ENCODE assay signal across 11 cellular contexts in the genomic region with DNA sequence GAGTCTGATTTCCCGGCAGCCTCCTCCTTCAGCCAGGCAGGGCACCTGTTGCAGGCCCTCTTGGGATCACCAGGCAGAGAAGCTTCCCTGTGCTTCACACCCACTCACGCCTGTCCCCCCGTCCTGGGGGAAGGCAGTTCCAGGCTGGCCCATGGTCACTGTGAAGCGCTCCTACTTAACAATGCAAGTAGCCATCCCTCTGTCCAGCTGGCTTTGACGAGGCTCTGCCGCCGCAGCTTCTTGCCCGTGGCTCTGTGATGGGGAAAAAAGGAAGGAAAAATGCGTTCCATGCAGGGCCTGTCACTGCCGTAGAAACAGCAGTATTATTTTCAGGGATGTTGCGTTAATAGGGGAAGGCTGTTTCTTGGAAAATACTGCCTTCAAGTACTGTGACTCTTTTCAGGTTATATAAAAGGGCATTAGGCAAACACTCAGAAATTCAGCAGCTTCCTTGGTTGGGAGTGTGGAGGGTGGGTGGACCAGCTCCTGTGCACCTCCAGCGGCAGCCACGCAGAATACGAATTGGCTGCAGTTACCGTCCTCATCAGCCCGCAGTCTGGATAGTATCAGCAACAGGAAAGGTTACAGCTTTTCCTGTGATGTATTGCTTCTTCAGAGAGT.
DNase-seq lines count a peak whose midpoint lies in the region; ATAC-seq, FAIRE-seq and TF ChIP-seq lines count a peak whose summit lies in the region.
"Had no signal": no experiment of that assay in that cellular context is flagged by ENCODE, and none has a peak within 500 bp of the region (broad histone marks: within the 10 kb centered on the region; RNA-seq: fewer than 3 reads in every experiment).

No MANE protein-coding gene starts in this region.

- no peak overlapping the region for H3K9ac ChIP-seq in neural cell (ENCODE audit: low read length)

- no peaks in the 10 kb centered on the region for H3K79me2 ChIP-seq in neural cell (replicated peaks; ENCODE audit: insufficient read depth, low read length)

- no peaks in the 10 kb centered on the region for H3F3A ChIP-seq in neural cell (ENCODE audit: insufficient read depth, low read length, poor library complexity, severe bottlenecking)

- H3K27me3 ChIP-seq in neural cell (ENCODE audit: insufficient read depth, low read depth, low read length), result no peaks in the 10 kb centered on the region

- FAIRE-seq in urothelium cell line (lab: Jason Lieb, UNC), result peak; percentile 82
- FAIRE-seq: A204.1 had no signal

- H2AFZ ChIP-seq in neural cell (ENCODE audit: low read depth, low read length), result no peak overlapping the region

- no peak for TF ChIP-seq RAD21 in neural cell (conservative IDR thresholded peaks at IDR 0.05)

- ATAC-seq in HG03175 (IDR thresholded peaks at IDR 0.05; ENCODE audit: unreplicated experiment), result no peak
- ATAC-seq: activated naive CD8-positive, alpha-beta T cell treated with anti-CD3 and anti-CD28 coated beads, Interleukin-2, amount 50 U/mL, for 24 hours had no signal

- no peaks in the 10 kb centered on the region for H3K36me3 ChIP-seq in neural cell (ENCODE audit: insufficient read depth, low read length)

- no peak overlapping the region for H3K4me2 ChIP-seq in neural cell (ENCODE audit: low read length)

- no peaks in the 10 kb centered on the region for H3K9me3 ChIP-seq in neural cell (ENCODE audit: low read length)

- H3K4me3 ChIP-seq in fibroblast of mammary gland (ENCODE audit: control insufficient read depth, low read depth, low read length) (no peak overlapping the region), neural cell (ENCODE audit: low read length) (no peak overlapping the region)
- H3K4me3 ChIP-seq: SK-N-MC had no signal

- no peak for TF ChIP-seq EP300 in neural cell (conservative IDR thresholded peaks at IDR 0.05; ENCODE audit: poor library complexity, severe bottlenecking)

- H3K27ac ChIP-seq in neural cell (ENCODE audit: low read length), result no peak overlapping the region
- H3K27ac ChIP-seq: SK-N-MC had no signal

- no peaks in the 10 kb centered on the region for H3K9me2 ChIP-seq in neural cell (ENCODE audit: insufficient read depth, low read length)

- peak in 2 of 3 experiments; percentile 61 to 81 for DNase-seq in NCI-H1417 (lab: John Stamatoyannopoulos, UW)
- DNase-seq in NCI-H1417 treated with DMSO at 0.1 percent for 48 hours (lab: John Stamatoyannopoulos, UW), result no peak
- peak; percentile 74 for DNase-seq in fibroblast of mammary gland (ENCODE audit: low read depth)
- DNase-seq in urothelium cell line (ENCODE audit: low spot score), result no peak
- DNase-seq in activated gamma-delta T cell treated with Interleukin-2 at 50 U/mL for 16 hours, result no peak
- DNase-seq in SK-N-DZ (ENCODE audit: low spot score), result no peak
- DNase-seq: activated naive CD8-positive, alpha-beta T cell treated with anti-CD3 and anti-CD28 coated beads, Interleukin-2, amount 50 U/mL, for 24 hours had no signal

- peak; percentile 73 for TF ChIP-seq CTCF in fibroblast of mammary gland (conservative IDR thresholded peaks at IDR 0.05; ENCODE audit: control insufficient read depth, insufficient read depth, low read depth, low read length)
- TF ChIP-seq CTCF in neural cell (IDR thresholded peaks at IDR 0.05; ENCODE audit: poor library complexity, severe bottlenecking), result no peak

- no peaks in the 10 kb centered on the region for H4K20me1 ChIP-seq in neural cell (ENCODE audit: insufficient read depth)

TF ChIP-seq in neural cell, 6 proteins besides CTCF, POLR2A, EP300 and RAD21:
- TF ChIP-seq SMC3 (conservative IDR thresholded peaks at IDR 0.05; ENCODE audit: poor library complexity) (no peak), POLR2AphosphoS5 (IDR thresholded peaks at IDR 0.05) (peak; percentile 6)
- TF ChIP-seq, protein P1, sequence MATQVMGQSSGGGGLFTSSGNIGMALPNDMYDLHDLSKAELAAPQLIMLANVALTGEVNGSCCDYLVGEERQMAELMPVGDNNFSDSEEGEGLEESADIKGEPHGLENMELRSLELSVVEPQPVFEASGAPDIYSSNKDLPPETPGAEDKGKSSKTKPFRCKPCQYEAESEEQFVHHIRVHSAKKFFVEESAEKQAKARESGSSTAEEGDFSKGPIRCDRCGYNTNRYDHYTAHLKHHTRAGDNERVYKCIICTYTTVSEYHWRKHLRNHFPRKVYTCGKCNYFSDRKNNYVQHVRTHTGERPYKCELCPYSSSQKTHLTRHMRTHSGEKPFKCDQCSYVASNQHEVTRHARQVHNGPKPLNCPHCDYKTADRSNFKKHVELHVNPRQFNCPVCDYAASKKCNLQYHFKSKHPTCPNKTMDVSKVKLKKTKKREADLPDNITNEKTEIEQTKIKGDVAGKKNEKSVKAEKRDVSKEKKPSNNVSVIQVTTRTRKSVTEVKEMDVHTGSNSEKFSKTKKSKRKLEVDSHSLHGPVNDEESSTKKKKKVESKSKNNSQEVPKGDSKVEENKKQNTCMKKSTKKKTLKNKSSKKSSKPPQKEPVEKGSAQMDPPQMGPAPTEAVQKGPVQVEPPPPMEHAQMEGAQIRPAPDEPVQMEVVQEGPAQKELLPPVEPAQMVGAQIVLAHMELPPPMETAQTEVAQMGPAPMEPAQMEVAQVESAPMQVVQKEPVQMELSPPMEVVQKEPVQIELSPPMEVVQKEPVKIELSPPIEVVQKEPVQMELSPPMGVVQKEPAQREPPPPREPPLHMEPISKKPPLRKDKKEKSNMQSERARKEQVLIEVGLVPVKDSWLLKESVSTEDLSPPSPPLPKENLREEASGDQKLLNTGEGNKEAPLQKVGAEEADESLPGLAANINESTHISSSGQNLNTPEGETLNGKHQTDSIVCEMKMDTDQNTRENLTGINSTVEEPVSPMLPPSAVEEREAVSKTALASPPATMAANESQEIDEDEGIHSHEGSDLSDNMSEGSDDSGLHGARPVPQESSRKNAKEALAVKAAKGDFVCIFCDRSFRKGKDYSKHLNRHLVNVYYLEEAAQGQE (IDR thresholded peaks at IDR 0.05; ENCODE audit: borderline replicate concordance), result no peak

Comparison
In these comparisons a context has a peak if more than half of its experiments do, and no peak if none do; other contexts are left out.
1. DNase-seq: peak in NCI-H1417 (2 of 3) and fibroblast of mammary gland (single experiment); none in NCI-H1417 treated with DMSO at 0.1 percent for 48 hours (single experiment), urothelium cell line (single experiment), activated gamma-delta T cell treated with Interleukin-2 at 50 U/mL for 16 hours (single experiment) and SK-N-DZ (single experiment).